In genomic region chr5:68285075-68285827, GRCh38 we compare ENCODE assay signal across 8 cellular contexts.
DNase-seq lines count a peak whose midpoint lies in the region; ATAC-seq and TF ChIP-seq lines count a peak whose summit lies in the region.

No MANE protein-coding gene starts in this region.

- no peak overlapping the region for H2AFZ ChIP-seq in DND-41 (ENCODE audit: low read depth, low read length)

- H3K79me2 ChIP-seq in DND-41 (ENCODE audit: insufficient read depth, low read length): peaks cover 85% of the 10 kb centered on the region

- CTCF ChIA-PET in T-cell (lab: Charles Lee): interaction anchor here (0.8 to 3.5 kb wide), 11 partner anchors 9 to 1039 kb away, joined by 3 to 57 read pairs (median 4); no protein-coding TSS in a partner anchor

- peaks cover 89 to 93% (median 90%) of the 10 kb centered on the region in 3 donors for H3K4me1 Mint-ChIP-seq in T-cell

- H3K36me3 ChIP-seq in DND-41 (ENCODE audit: insufficient read depth, low read length) (peaks cover 55% of the 10 kb centered on the region), muscle layer of duodenum (ENCODE audit: control insufficient read depth in 1 of 2, insufficient read depth in 2 of 2, low read length in 2 of 2) (peaks cover 22 to 36% of the 10 kb centered on the region in 2 donors), WERI-Rb-1 (peaks cover 17% of the 10 kb centered on the region)

- DNase-seq in DND-41 (no peak), T-cell (no peak), WERI-Rb-1 (no peak), GM19240 (ENCODE audit: insufficient read length, low spot score) (no peak)
- DNase-seq in activated CD8-positive, alpha-beta memory T cell treated with anti-CD3 and anti-CD28 coated beads, Interleukin-2, amount 50 U/mL, for 4 hours: no peak

- H3K36me3 Mint-ChIP-seq in T-cell: peaks cover 49% of the 10 kb centered on the region

- H3K9ac ChIP-seq in DND-41 (ENCODE audit: low read depth, low read length): 0 out of 2 replicates have a peak overlapping the region, but pooled peaks have one; percentile 4

- H3K27me3 ChIP-seq in DND-41 (ENCODE audit: insufficient read depth, low read length, poor library complexity): no peaks in the 10 kb centered on the region
- H3K27me3 ChIP-seq in muscle layer of duodenum (ENCODE audit: low read depth, low read length): no peaks in the 10 kb centered on the region
- no peaks in the 10 kb centered on the region for H3K27me3 ChIP-seq in WERI-Rb-1 (ENCODE audit: insufficient read depth, low read depth, severe bottlenecking)

- H3K27ac Mint-ChIP-seq in T-cell: peak overlapping the region; percentile 98

- H3K4me2 ChIP-seq in DND-41 (ENCODE audit: insufficient read depth, low read length): peak overlapping the region; percentile 47

- peak overlapping the region; percentile 60 to 88 (median 85) for H3K4me3 Mint-ChIP-seq in T-cell

- H4K20me1 ChIP-seq in DND-41 (ENCODE audit: insufficient read depth, low read length): peaks cover 8% of the 10 kb centered on the region; the same call in 1 of the 2 replicates

- H3K4me1 ChIP-seq in DND-41 (ENCODE audit: insufficient read depth, low read length) (peaks cover 92% of the 10 kb centered on the region), muscle layer of duodenum (ENCODE audit: control insufficient read depth in 1 of 2, insufficient read depth in 2 of 2, low read length in 2 of 2) (peaks cover 22 to 58% of the 10 kb centered on the region in 2 donors)

- POLR2A ChIA-PET in T-cell (lab: Charles Lee): interaction anchor here in 1 of 2 donors (0.6 kb wide), 1 partner anchor 47 kb away, joined by 10 read pairs; no protein-coding TSS in a partner anchor

- ATAC-seq in DND-41 (ENCODE audit: insufficient read depth, low read depth) (peak; percentile 54), GM21529 (IDR thresholded peaks at IDR 0.05; ENCODE audit: unreplicated experiment) (peak; percentile 26), T-cell (replicated peaks in 1 of 4) (peak in 2 of 4 experiments; percentile 22 to 25), HG03139 (IDR thresholded peaks at IDR 0.05; ENCODE audit: unreplicated experiment) (no peak)

- H3K27me3 Mint-ChIP-seq in T-cell: no peaks in the 10 kb centered on the region

- no peaks in the 10 kb centered on the region for H3K9me3 Mint-ChIP-seq in T-cell

- H3K27ac ChIP-seq in DND-41 (ENCODE audit: low read length): peak overlapping the region; percentile 68
- peak overlapping the region; percentile 26 for H3K27ac ChIP-seq in muscle layer of duodenum (ENCODE audit: low read length)
- H3K27ac ChIP-seq in WERI-Rb-1: no peak overlapping the region

- no peak for TF ChIP-seq CTCF in DND-41 (IDR thresholded peaks at IDR 0.05; ENCODE audit: borderline replicate concordance, extremely low read depth, low read length, poor library complexity, severe bottlenecking)
- TF ChIP-seq CTCF in WERI-Rb-1 (IDR thresholded peaks at IDR 0.05; ENCODE audit: low read depth, low read length): no peak

- H3K9me3 ChIP-seq in DND-41 (ENCODE audit: insufficient read depth, low read length, severe bottlenecking): no peaks in the 10 kb centered on the region
- H3K9me3 ChIP-seq in muscle layer of duodenum (ENCODE audit: control insufficient read depth in 1 of 2, low read length in 2 of 2): no peaks in the 10 kb centered on the region
- H3K9me3 ChIP-seq in WERI-Rb-1 (ENCODE audit: severe bottlenecking): no peaks in the 10 kb centered on the region

- no peak overlapping the region for H3K4me3 ChIP-seq in DND-41 (ENCODE audit: low read depth in 1 of 2, low read length in 2 of 2)
- H3K4me3 ChIP-seq in muscle layer of duodenum (ENCODE audit: low read depth in 1 of 2, low read length in 2 of 2): no peak overlapping the region
- no peak overlapping the region for H3K4me3 ChIP-seq in WERI-Rb-1 (ENCODE audit: low read depth, low read length)
